30 cellular contexts compared by ENCODE assay signal in genomic region chr9:9804109-9804508, GRCh38.
DNase-seq lines count a peak whose midpoint lies in the region; ATAC-seq, FAIRE-seq and TF ChIP-seq lines count a peak whose summit lies in the region.
"Had no signal": no experiment of that assay in that cellular context is flagged by ENCODE, and none has a peak within 500 bp of the region (broad histone marks: within the 10 kb centered on the region; RNA-seq: fewer than 3 reads in every experiment).

No MANE protein-coding gene starts in this region.

- no peaks in the 10 kb centered on the region for H3K27me3 ChIP-seq in Loucy (ENCODE audit: insufficient read depth, low read length, poor library complexity, severe bottlenecking)
- H3K27me3 ChIP-seq in neural cell (ENCODE audit: insufficient read depth, low read depth, low read length): no peaks in the 10 kb centered on the region
- H3K27me3 ChIP-seq: BE2C; BLaER1; BLaER1 treated with 17β-estradiol and CSF1 and Interleukin-3, amounts not matched to agents 10 nM and 100 nM had no signal

- no peak overlapping the region for H3K27ac ChIP-seq in neural cell (ENCODE audit: low read length)
- H3K27ac ChIP-seq: 22Rv1; A549; BLaER1; BLaER1 treated with 17β-estradiol and CSF1 and Interleukin-3, amounts not matched to agents 10 nM and 100 nM; C4-2B had no signal

- no peak overlapping the region for H3K4me2 ChIP-seq in Loucy (ENCODE audit: low read depth, low read length, poor library complexity, severe bottlenecking)
- H3K4me2 ChIP-seq in neural cell (ENCODE audit: low read length): no peak overlapping the region
- H3K4me2 ChIP-seq: A549; BLaER1; BLaER1 treated with 17β-estradiol and CSF1 and Interleukin-3, amounts not matched to agents 10 nM and 100 nM had no signal

- no peak overlapping the region for H3K4me3 ChIP-seq in Loucy (ENCODE audit: low read length, poor library complexity, severe bottlenecking)
- H3K4me3 ChIP-seq in neural cell (ENCODE audit: low read length): no peak overlapping the region
- H3K4me3 ChIP-seq: A549; BLaER1; BLaER1 treated with 17β-estradiol and CSF1 and Interleukin-3, amounts not matched to agents 10 nM and 100 nM had no signal

- TF ChIP-seq CTCF in Loucy (conservative IDR thresholded peaks at IDR 0.05; ENCODE audit: low read length) (no peak), neural cell (IDR thresholded peaks at IDR 0.05; ENCODE audit: poor library complexity, severe bottlenecking) (no peak)

- TF ChIP-seq RAD21 in neural cell (conservative IDR thresholded peaks at IDR 0.05): no peak

- DNase-seq in urothelium cell line (ENCODE audit: low spot score): no peak
- DNase-seq: 8988T; ACHN; AML-193; BE2C; C1 segment of cervical spinal cord; Caco-2; Calu3; CD4-positive, alpha-beta memory T cell; CD4-positive, alpha-beta T cell; CD4-positive, CD25-positive, alpha-beta regulatory T cell; CD8-positive, alpha-beta memory T cell; CD8-positive, alpha-beta T cell; COR-L47; DMS 273 treated with DMSO at 0.1 percent for 48 hours; DMS153; DMS53; DMS79; DMS79 treated with DMSO at 0.1 percent for 48 hours; DND-41; EL had no signal

- H3K79me2 ChIP-seq in Loucy (ENCODE audit: insufficient read depth, low read length) (no peaks in the 10 kb centered on the region), neural cell (replicated peaks; ENCODE audit: insufficient read depth, low read length) (no peaks in the 10 kb centered on the region)

- no peaks in the 10 kb centered on the region for H3F3A ChIP-seq in Loucy (ENCODE audit: low read depth)
- H3F3A ChIP-seq in neural cell (ENCODE audit: insufficient read depth, low read length, poor library complexity, severe bottlenecking): no peaks in the 10 kb centered on the region

- H3K9me2 ChIP-seq in Loucy (replicated peaks; ENCODE audit: low read depth, low read length) (no peaks in the 10 kb centered on the region), neural cell (ENCODE audit: insufficient read depth, low read length) (no peaks in the 10 kb centered on the region)

- no peaks in the 10 kb centered on the region for H3K9me3 ChIP-seq in Loucy (ENCODE audit: insufficient read depth, low read depth, low read length)
- no peaks in the 10 kb centered on the region for H3K9me3 ChIP-seq in neural cell (ENCODE audit: low read length)
- H3K9me3 ChIP-seq: A549; BE2C; BLaER1; BLaER1 treated with 17β-estradiol and CSF1 and Interleukin-3, amounts not matched to agents 10 nM and 100 nM; Caco-2 had no signal

- ATAC-seq in GM19023 (IDR thresholded peaks at IDR 0.05; ENCODE audit: unreplicated experiment): no peak
- ATAC-seq: A549; CD8-positive, alpha-beta T cell had no signal

- H2AFZ ChIP-seq in Loucy (ENCODE audit: low read length) (peak overlapping the region; percentile 56; the same call in 1 of the 2 replicates), neural cell (ENCODE audit: low read depth, low read length) (no peak overlapping the region)

- H3K9ac ChIP-seq in Loucy (ENCODE audit: low read depth, low read length, poor library complexity, severe bottlenecking) (no peak overlapping the region), neural cell (ENCODE audit: low read length) (no peak overlapping the region)
- H3K9ac ChIP-seq: BLaER1; BLaER1 treated with 17β-estradiol and CSF1 and Interleukin-3, amounts not matched to agents 10 nM and 100 nM had no signal

- H3K4me1 ChIP-seq in Loucy (ENCODE audit: insufficient read depth, low read length, poor library complexity, severe bottlenecking): no peaks in the 10 kb centered on the region
- H3K4me1 ChIP-seq: A549; BE2C; BLaER1; BLaER1 treated with 17β-estradiol and CSF1 and Interleukin-3, amounts not matched to agents 10 nM and 100 nM; Caco-2 had no signal

- H3K36me3 ChIP-seq in Loucy (ENCODE audit: insufficient read depth, low read length) (no peaks in the 10 kb centered on the region), neural cell (ENCODE audit: insufficient read depth, low read length) (no peaks in the 10 kb centered on the region)
- H3K36me3 ChIP-seq: BE2C; BLaER1; BLaER1 treated with 17β-estradiol and CSF1 and Interleukin-3, amounts not matched to agents 10 nM and 100 nM had no signal

- peak; percentile 55 for TF ChIP-seq EP300 in neural cell (conservative IDR thresholded peaks at IDR 0.05; ENCODE audit: poor library complexity, severe bottlenecking)

- FAIRE-seq in urothelium cell line (lab: Jason Lieb, UNC): no peak
- FAIRE-seq: A549, D721Med had no signal

- H4K20me1 ChIP-seq in Loucy (ENCODE audit: insufficient read depth, low read length, poor library complexity, severe bottlenecking): no peaks in the 10 kb centered on the region
- no peaks in the 10 kb centered on the region for H4K20me1 ChIP-seq in neural cell (ENCODE audit: insufficient read depth)
- H4K20me1 ChIP-seq: BLaER1; BLaER1 treated with 17β-estradiol and CSF1 and Interleukin-3, amounts not matched to agents 10 nM and 100 nM had no signal

TF ChIP-seq in neural cell, 6 proteins besides CTCF, POLR2A, EP300 and RAD21:
- TF ChIP-seq REST (IDR thresholded peaks at IDR 0.05; ENCODE audit: borderline replicate concordance) (peak; percentile 93), MXI1 (conservative IDR thresholded peaks at IDR 0.05; ENCODE audit: poor library complexity, severe bottlenecking) (no peak)
TF ChIP-seq in neural cell: peak in this region for 1.
